ENCODE assay signal across 1 cellular context in genomic region chr19:53868892-53869804, GRCh38.
TF ChIP-seq lines count a peak whose summit lies in the region.

No MANE protein-coding gene starts in this region.

TF ChIP-seq in K562, 482 proteins besides CTCF, POLR2A, EP300 and RAD21 (continued from another document and continues in another):
- TF ChIP-seq STAT6 (CRISPR knock-in tag; IDR thresholded peaks at IDR 0.05), result no peak
- TF ChIP-seq ZFP30 (CRISPR knock-in tag; IDR thresholded peaks at IDR 0.05; ENCODE audit: borderline replicate concordance), result no peak
- no peak for TF ChIP-seq ZNF274 (IDR thresholded peaks at IDR 0.05; ENCODE audit: borderline replicate concordance, low read depth, low read length)
- TF ChIP-seq GTF2B (IDR thresholded peaks at IDR 0.05; ENCODE audit: extremely low read depth, insufficient read length), result no peak
- no peak for TF ChIP-seq NUFIP1 (IDR thresholded peaks at IDR 0.05; ENCODE audit: partially characterized antibody)
- no peak for TF ChIP-seq PHB (CRISPR knock-in tag; IDR thresholded peaks at IDR 0.05)
- peak; percentile 66 for TF ChIP-seq ATF7 (IDR thresholded peaks at IDR 0.05)
- TF ChIP-seq HBP1 (CRISPR knock-in tag; IDR thresholded peaks at IDR 0.05), result no peak
- TF ChIP-seq SPI1 (IDR thresholded peaks at IDR 0.05; ENCODE audit: borderline replicate concordance, low read depth, low read length), result no peak
- TF ChIP-seq CBX8 (IDR thresholded peaks at IDR 0.05; ENCODE audit: borderline replicate concordance, extremely low read depth, low read depth, low read length, poor library complexity, severe bottlenecking), result no peak
- no peak for TF ChIP-seq POLR2AphosphoS2 (IDR thresholded peaks at IDR 0.05; ENCODE audit: low read length)
- TF ChIP-seq FIP1L1 (IDR thresholded peaks at IDR 0.05; ENCODE audit: low read depth, low read length, poor library complexity, severe bottlenecking), result peak; percentile 36
- peak; percentile 32 for TF ChIP-seq RBBP5 (IDR thresholded peaks at IDR 0.05; ENCODE audit: borderline replicate concordance, insufficient read depth, low read length, poor library complexity, severe bottlenecking)
- TF ChIP-seq ATF6 (CRISPR knock-in tag; IDR thresholded peaks at IDR 0.05), result no peak
- no peak for TF ChIP-seq SLC30A9 (CRISPR knock-in tag; IDR thresholded peaks at IDR 0.05)
- TF ChIP-seq RB1 (IDR thresholded peaks at IDR 0.05; ENCODE audit: low read depth), result peak; percentile 51; the same call in 1 of the 2 replicates
- no peak for TF ChIP-seq YBX1 (IDR thresholded peaks at IDR 0.05)
- no peak for TF ChIP-seq TCFL5 (CRISPR knock-in tag; conservative IDR thresholded peaks at IDR 0.05)
- TF ChIP-seq RBM14 (IDR thresholded peaks at IDR 0.05; ENCODE audit: borderline replicate concordance, insufficient read depth, low read depth, low read length), result 0 out of 2 replicates have a peak, but pooled peaks have one; percentile 52
- TF ChIP-seq MIER1 (IDR thresholded peaks at IDR 0.05; ENCODE audit: low read depth), result no peak
- TF ChIP-seq POLR2B (IDR thresholded peaks at IDR 0.05; ENCODE audit: low read depth, partially characterized antibody), result peak; percentile 53
- TF ChIP-seq HMBOX1 (IDR thresholded peaks at IDR 0.05), result no peak; the same call in 1 of the 2 replicates
- TF ChIP-seq MLLT1 (IDR thresholded peaks at IDR 0.05), result no peak
- no peak for TF ChIP-seq ZNF696 (CRISPR knock-in tag; conservative IDR thresholded peaks at IDR 0.05)
- TF ChIP-seq NR3C1 (CRISPR knock-in tag; IDR thresholded peaks at IDR 0.05), result no peak
- no peak for TF ChIP-seq POLR3G (IDR thresholded peaks at IDR 0.05; ENCODE audit: extremely low read depth, insufficient read length, insufficient replicate concordance)
- TF ChIP-seq SUPT5H (IDR thresholded peaks at IDR 0.05), result peak; percentile 70
- TF ChIP-seq SIRT6 (IDR thresholded peaks at IDR 0.05; ENCODE audit: low read depth, low read length), result no peak
- no peak for TF ChIP-seq SMARCA5 (IDR thresholded peaks at IDR 0.05)
- no peak for TF ChIP-seq ZNF253 (CRISPR knock-in tag; conservative IDR thresholded peaks at IDR 0.05)
- 0 out of 4 replicates have a peak, but pooled peaks of 1 of the 2 experiments have one; percentile 51 for TF ChIP-seq RCOR1 (IDR thresholded peaks at IDR 0.05; ENCODE audit: borderline replicate concordance in 1 of 2, low read depth in 2 of 2, low read length in 2 of 2)
- peak; percentile 50 for TF ChIP-seq NFIC (IDR thresholded peaks at IDR 0.05)
- no peak for TF ChIP-seq ZFP1 (CRISPR knock-in tag; IDR thresholded peaks at IDR 0.05)
- TF ChIP-seq MAX (CRISPR knock-in tag; IDR thresholded peaks at IDR 0.05), result peak; percentile 84
- peak; percentile 78 for TF ChIP-seq U2AF1 (optimal IDR thresholded peaks at IDR 0.05; ENCODE audit: low read depth, low read length)
- no peak for TF ChIP-seq TCF7L2 (IDR thresholded peaks at IDR 0.05; ENCODE audit: low read depth, low read length)
- TF ChIP-seq FOXP1 (CRISPR knock-in tag; IDR thresholded peaks at IDR 0.05), result peak; percentile 1; the same call in 1 of the 2 replicates
- peak; percentile 57 for TF ChIP-seq CHD1 (IDR thresholded peaks at IDR 0.05; ENCODE audit: low read length)
- TF ChIP-seq SIN3A (IDR thresholded peaks at IDR 0.05; ENCODE audit: borderline replicate concordance in 2 of 2, control insufficient read depth in 1 of 2, low read depth in 2 of 2, low read length in 2 of 2), result peak; percentile 50 to 68; a peak in 3 of 4 replicates
- no peak for TF ChIP-seq CSDE1 (IDR thresholded peaks at IDR 0.05)
- TF ChIP-seq FOXP4 (CRISPR knock-in tag; IDR thresholded peaks at IDR 0.05; ENCODE audit: borderline replicate concordance), result no peak
- TF ChIP-seq U2AF2 (optimal IDR thresholded peaks at IDR 0.05; ENCODE audit: low read depth, low read length), result no peak
- TF ChIP-seq CBFA2T2 (conservative IDR thresholded peaks at IDR 0.05), result no peak
- peak; percentile 72; the same call in 1 of the 2 replicates for TF ChIP-seq MYC (IDR thresholded peaks at IDR 0.05; ENCODE audit: low read depth, low read length)
- 0 out of 2 replicates have a peak, but pooled peaks have one; percentile 18 for TF ChIP-seq MYC (CRISPR knock-in tag; IDR thresholded peaks at IDR 0.05; ENCODE audit: borderline replicate concordance, low read depth)
- peak; percentile 93 for TF ChIP-seq SAFB (IDR thresholded peaks at IDR 0.05; ENCODE audit: borderline replicate concordance, low read depth, low read length)
- TF ChIP-seq MEF2D (tag; conservative IDR thresholded peaks at IDR 0.05; ENCODE audit: low read depth), result no peak
- peak; percentile 41 for TF ChIP-seq PCBP1 (IDR thresholded peaks at IDR 0.05; ENCODE audit: low read depth, low read length, poor library complexity, severe bottlenecking)
- TF ChIP-seq HMGN3 (IDR thresholded peaks at IDR 0.05; ENCODE audit: borderline replicate concordance, extremely low read depth, insufficient read length, low read depth, low read length), result peak; percentile 96
- TF ChIP-seq PHF20 (IDR thresholded peaks at IDR 0.05; ENCODE audit: partially characterized antibody), result no peak
- peak; percentile 55; the same call in 1 of the 2 replicates for TF ChIP-seq HES1 (IDR thresholded peaks at IDR 0.05; ENCODE audit: low read depth)
- no peak for TF ChIP-seq PPARD (CRISPR knock-in tag; IDR thresholded peaks at IDR 0.05)
- peak; percentile 55; the same call in 1 of the 2 replicates for TF ChIP-seq ZNF740 (CRISPR knock-in tag; IDR thresholded peaks at IDR 0.05)
- no peak for TF ChIP-seq ZNF740 (tag; IDR thresholded peaks at IDR 0.05)
- no peak for TF ChIP-seq ZNF785 (CRISPR knock-in tag; IDR thresholded peaks at IDR 0.05)
- no peak for TF ChIP-seq FOXA1 (IDR thresholded peaks at IDR 0.05; ENCODE audit: borderline replicate concordance)
- no peak for TF ChIP-seq ATF3 (IDR thresholded peaks at IDR 0.05)
- TF ChIP-seq ATF3 (CRISPR knock-in tag; conservative IDR thresholded peaks at IDR 0.05), result no peak
